Comparison of ENCODE assay signal across 2 cellular contexts in the genomic region with DNA sequence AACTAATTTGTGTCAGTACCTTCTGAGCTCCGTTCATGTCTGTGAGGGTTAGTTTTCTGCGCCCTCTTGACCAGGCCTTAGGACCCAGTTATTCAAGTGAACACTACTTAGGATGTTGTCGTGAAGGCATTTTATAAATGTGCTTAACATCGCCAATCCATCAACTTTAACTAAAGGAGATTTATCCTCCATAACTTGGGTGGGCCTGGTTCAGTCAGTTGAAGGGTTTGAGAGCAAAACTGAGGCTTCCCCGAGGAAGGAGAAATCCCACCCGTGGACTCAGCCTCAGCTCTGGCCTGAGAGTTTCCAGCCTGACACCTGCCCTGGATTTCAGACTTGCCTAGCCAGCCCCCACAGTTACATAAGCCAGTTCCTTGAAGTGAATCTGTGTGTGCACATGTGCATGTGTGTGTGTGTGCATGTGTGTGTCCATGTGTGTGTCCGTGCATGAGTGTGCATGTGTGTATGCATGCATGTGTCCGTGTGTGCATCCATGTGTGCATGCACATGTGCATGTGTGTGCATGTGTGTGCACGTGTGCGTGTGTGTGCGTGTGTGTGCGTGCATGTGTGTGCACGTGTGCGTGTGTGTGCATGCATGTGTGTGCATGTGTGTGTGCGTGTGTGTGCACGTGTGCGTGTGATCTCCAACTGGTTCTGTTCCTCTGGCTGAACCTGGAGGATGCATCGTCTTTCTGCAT.
TF ChIP-seq lines count a peak whose summit lies in the region.

No MANE protein-coding gene starts in this region.

TF ChIP-seq in GM23338, 12 proteins besides CTCF, POLR2A, EP300 and RAD21 (continues in another document):
- TF ChIP-seq ZNF462 (CRISPR knock-in tag; IDR thresholded peaks at IDR 0.05) (no peak), STAT1 (IDR thresholded peaks at IDR 0.05; ENCODE audit: unreplicated experiment) (no peak), CREB1 (CRISPR knock-in tag; IDR thresholded peaks at IDR 0.05; ENCODE audit: low read depth) (no peak), POLR2AphosphoS5 (IDR thresholded peaks at IDR 0.05; ENCODE audit: low read depth) (no peak), NANOG (IDR thresholded peaks at IDR 0.05; ENCODE audit: borderline replicate concordance) (no peak), ZNF114 (CRISPR knock-in tag; IDR thresholded peaks at IDR 0.05) (no peak), JUNB (IDR thresholded peaks at IDR 0.05; ENCODE audit: unreplicated experiment) (no peak), EZH2phosphoT487 (IDR thresholded peaks at IDR 0.05; ENCODE audit: unreplicated experiment) (no peak), EZH2 (IDR thresholded peaks at IDR 0.05; ENCODE audit: low read depth, unreplicated experiment) (no peak), ZNF331 (CRISPR knock-in tag; IDR thresholded peaks at IDR 0.05; ENCODE audit: low read depth) (no peak)
- TF ChIP-seq, protein P1, sequence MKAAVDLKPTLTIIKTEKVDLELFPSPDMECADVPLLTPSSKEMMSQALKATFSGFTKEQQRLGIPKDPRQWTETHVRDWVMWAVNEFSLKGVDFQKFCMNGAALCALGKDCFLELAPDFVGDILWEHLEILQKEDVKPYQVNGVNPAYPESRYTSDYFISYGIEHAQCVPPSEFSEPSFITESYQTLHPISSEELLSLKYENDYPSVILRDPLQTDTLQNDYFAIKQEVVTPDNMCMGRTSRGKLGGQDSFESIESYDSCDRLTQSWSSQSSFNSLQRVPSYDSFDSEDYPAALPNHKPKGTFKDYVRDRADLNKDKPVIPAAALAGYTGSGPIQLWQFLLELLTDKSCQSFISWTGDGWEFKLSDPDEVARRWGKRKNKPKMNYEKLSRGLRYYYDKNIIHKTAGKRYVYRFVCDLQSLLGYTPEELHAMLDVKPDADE (IDR thresholded peaks at IDR 0.05) = no peak

TF ChIP-seq in GM12878, 131 proteins besides CTCF, POLR2A, EP300 and RAD21:
- TF ChIP-seq, protein P2, sequence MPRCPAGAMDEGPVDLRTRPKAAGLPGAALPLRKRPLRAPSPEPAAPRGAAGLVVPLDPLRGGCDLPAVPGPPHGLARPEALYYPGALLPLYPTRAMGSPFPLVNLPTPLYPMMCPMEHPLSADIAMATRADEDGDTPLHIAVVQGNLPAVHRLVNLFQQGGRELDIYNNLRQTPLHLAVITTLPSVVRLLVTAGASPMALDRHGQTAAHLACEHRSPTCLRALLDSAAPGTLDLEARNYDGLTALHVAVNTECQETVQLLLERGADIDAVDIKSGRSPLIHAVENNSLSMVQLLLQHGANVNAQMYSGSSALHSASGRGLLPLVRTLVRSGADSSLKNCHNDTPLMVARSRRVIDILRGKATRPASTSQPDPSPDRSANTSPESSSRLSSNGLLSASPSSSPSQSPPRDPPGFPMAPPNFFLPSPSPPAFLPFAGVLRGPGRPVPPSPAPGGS (IDR thresholded peaks at IDR 0.05; ENCODE audit: borderline replicate concordance, insufficient read depth, low read depth, low read length, poor library complexity, severe bottlenecking) = peak; percentile 96
- TF ChIP-seq BACH1 (IDR thresholded peaks at IDR 0.05; ENCODE audit: borderline replicate concordance) (no peak), ATF3 (IDR thresholded peaks at IDR 0.05; ENCODE audit: borderline replicate concordance, extremely low read depth, low read depth, low read length) (no peak), NFYA (IDR thresholded peaks at IDR 0.05; ENCODE audit: borderline replicate concordance, low read depth, low read length) (no peak), TCF3 (IDR thresholded peaks at IDR 0.05; ENCODE audit: borderline replicate concordance, insufficient read depth, low read depth, low read length) (peak; percentile 71), ZNF217 (IDR thresholded peaks at IDR 0.05) (no peak), ZSCAN29 (IDR thresholded peaks at IDR 0.05) (no peak), IRF5 (IDR thresholded peaks at IDR 0.05; ENCODE audit: borderline replicate concordance) (no peak), CREM (IDR thresholded peaks at IDR 0.05; ENCODE audit: low read depth) (no peak), HDAC6 (IDR thresholded peaks at IDR 0.05; ENCODE audit: unreplicated experiment) (no peak), EGR1 (IDR thresholded peaks at IDR 0.05; ENCODE audit: borderline replicate concordance in 1 of 2, low read depth in 2 of 2, low read length in 2 of 2) (no peak), SUPT20H (IDR thresholded peaks at IDR 0.05; ENCODE audit: borderline replicate concordance, control insufficient read depth, low read depth, low read length) (no peak)
- TF ChIP-seq, protein P3, sequence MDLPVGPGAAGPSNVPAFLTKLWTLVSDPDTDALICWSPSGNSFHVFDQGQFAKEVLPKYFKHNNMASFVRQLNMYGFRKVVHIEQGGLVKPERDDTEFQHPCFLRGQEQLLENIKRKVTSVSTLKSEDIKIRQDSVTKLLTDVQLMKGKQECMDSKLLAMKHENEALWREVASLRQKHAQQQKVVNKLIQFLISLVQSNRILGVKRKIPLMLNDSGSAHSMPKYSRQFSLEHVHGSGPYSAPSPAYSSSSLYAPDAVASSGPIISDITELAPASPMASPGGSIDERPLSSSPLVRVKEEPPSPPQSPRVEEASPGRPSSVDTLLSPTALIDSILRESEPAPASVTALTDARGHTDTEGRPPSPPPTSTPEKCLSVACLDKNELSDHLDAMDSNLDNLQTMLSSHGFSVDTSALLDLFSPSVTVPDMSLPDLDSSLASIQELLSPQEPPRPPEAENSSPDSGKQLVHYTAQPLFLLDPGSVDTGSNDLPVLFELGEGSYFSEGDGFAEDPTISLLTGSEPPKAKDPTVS (IDR thresholded peaks at IDR 0.05; ENCODE audit: low read depth, low read length) = no peak
